8 cellular contexts compared by ENCODE assay signal in the genomic region with DNA sequence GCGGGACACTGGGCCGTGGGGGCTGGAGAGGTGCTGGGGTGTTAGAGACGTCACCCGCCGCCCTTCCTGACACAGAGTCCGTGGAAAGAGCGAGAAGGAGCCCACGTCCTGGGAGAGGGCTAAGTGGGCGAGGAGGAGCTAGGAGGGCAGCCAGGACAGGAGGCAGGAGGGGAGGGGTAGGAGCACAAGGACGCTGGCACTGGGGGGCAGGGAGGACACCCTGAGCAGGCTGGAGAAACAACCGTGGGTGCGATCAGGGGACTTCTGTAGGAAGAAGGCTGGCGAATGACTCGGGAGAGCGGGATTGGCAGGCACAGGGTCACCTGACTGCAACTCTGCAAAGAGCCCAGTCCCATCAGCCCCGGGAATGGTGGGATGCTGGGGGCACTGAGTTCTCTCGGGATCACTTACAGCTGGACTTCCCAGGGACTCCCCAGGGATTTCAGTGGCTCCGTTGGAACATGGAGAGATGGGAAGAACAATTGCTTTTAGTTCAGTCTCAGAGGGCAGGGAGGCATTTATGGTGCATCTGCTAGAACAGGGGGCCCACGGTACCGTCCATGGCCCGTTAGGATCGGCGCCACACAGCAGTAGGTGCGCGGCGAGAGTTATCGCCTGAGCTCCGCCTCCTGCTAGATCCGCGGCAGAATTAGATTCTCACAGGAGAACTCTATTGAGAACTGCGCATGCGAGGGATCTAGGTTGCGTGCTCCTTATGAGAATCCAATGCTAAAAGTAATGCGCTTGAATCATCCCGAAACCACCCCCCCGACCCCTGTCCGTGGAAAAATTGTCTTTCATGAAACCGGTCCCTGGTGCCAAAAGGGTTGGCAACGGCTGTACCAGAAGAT. TPM values are rescaled to one million over a fixed set of nuclear protein-coding genes. Genes with fewer than 3 reads are reported as not detected.
A peak's percentile ranks its signal among the peaks of the same experiment; 100 is the strongest.
DNase-seq lines count a peak whose midpoint lies in the region; ATAC-seq and TF ChIP-seq lines count a peak whose summit lies in the region.

No MANE protein-coding gene starts in this region.

- H3K27ac ChIP-seq in CD4-positive, alpha-beta T cell (ENCODE audit: low read depth, low read length): no peak overlapping the region
- H3K27ac ChIP-seq in liver (ENCODE audit: low read depth in 1 of 2, low read length in 2 of 2) (no peak overlapping the region), tibial nerve (no peak overlapping the region)

- no peak for ATAC-seq in CD4-positive, alpha-beta T cell (ENCODE audit: poor library complexity)
- no peak for ATAC-seq in HG03460 (IDR thresholded peaks at IDR 0.05; ENCODE audit: unreplicated experiment)

- H3K36me3 ChIP-seq in liver (ENCODE audit: control insufficient read depth in 4 of 4, insufficient read depth in 3 of 4, low read depth in 1 of 4, low read length in 3 of 4) (peaks cover 0 to 22% (median 19%) of the 10 kb centered on the region in 4 donors), tibial nerve (peaks cover 0 to 32% (median 3%) of the 10 kb centered on the region in 3 donors)

- WGBS in liver: 34% methylated on average over 39 of the region's 39 CpGs
- 30 to 41% methylated on average over 37 to 39 of the region's 39 CpGs for WGBS in tibial nerve, 2 donors

- H3K4me1 Mint-ChIP-seq in CD4-positive, alpha-beta T cell (ENCODE audit: low read depth): peaks cover 11% of the 10 kb centered on the region

- no peak for TF ChIP-seq CTCF in CD4-positive, alpha-beta T cell (IDR thresholded peaks at IDR 0.05)
- TF ChIP-seq CTCF in astrocyte of the cerebellum (IDR thresholded peaks at IDR 0.05; ENCODE audit: low read depth, low read length, missing control alignments) (no peak), liver (IDR thresholded peaks at IDR 0.05; ENCODE audit: low read depth, low read length, missing input control) (no peak), tibial nerve (IDR thresholded peaks at IDR 0.05) (no peak)

- H3K9ac ChIP-seq in liver (ENCODE audit: low read depth in 1 of 2, low read length in 2 of 2): no peak overlapping the region

- DNase-seq in CD4-positive, alpha-beta T cell: no peak
- peak; percentile 48 for DNase-seq in NCI-H128 (lab: John Stamatoyannopoulos, UW; ENCODE audit: unreplicated experiment)
- DNase-seq in astrocyte of the cerebellum (ENCODE audit: low read depth): no peak
- no peak for DNase-seq in tibial nerve (ENCODE audit: low spot score in 2 of 2)
- no peak for DNase-seq in dedifferentiated amniotic fluid mesenchymal stem cell (ENCODE audit: extremely low spot score)
- DNase-seq in NCI-H187 (lab: John Stamatoyannopoulos, UW): no peak

- in situ Hi-C loops in astrocyte of the cerebellum (cut with HindIII; ENCODE audit: low sequenced_read_pairs): no loop called here

- TF ChIP-seq POLR2A in tibial nerve (IDR thresholded peaks at IDR 0.05): no peak

- H3K9me3 Mint-ChIP-seq in CD4-positive, alpha-beta T cell: no peaks in the 10 kb centered on the region

- no peaks in the 10 kb centered on the region for H3K27me3 ChIP-seq in CD4-positive, alpha-beta T cell (ENCODE audit: control insufficient read depth, insufficient read depth, low read length)
- H3K27me3 ChIP-seq in liver (ENCODE audit: control insufficient read depth in 4 of 4, insufficient read depth in 4 of 4, low read length in 3 of 4): no peaks in the 10 kb centered on the region
- H3K27me3 ChIP-seq in tibial nerve: no peaks in the 10 kb centered on the region

- POLR2A ChIA-PET in CD4-positive, alpha-beta T cell (lab: Charles Lee): no interaction called here

- TF ChIP-seq RAD21 in liver (IDR thresholded peaks at IDR 0.05): no peak

- H3K4me3 ChIP-seq in astrocyte of the cerebellum (ENCODE audit: low read depth, low read length): peak overlapping the region; percentile 49
- H3K4me3 ChIP-seq in liver (ENCODE audit: low read depth in 1 of 3, low read length in 3 of 3): peak overlapping the region in 2 of 3 donors; percentile 1 to 24
- peak overlapping the region in 3 of 4 donors; percentile 31 to 48 (median 36) for H3K4me3 ChIP-seq in tibial nerve

- no peaks in the 10 kb centered on the region for H3K27me3 Mint-ChIP-seq in CD4-positive, alpha-beta T cell

- peak overlapping the region; percentile 39 for H3K4me3 Mint-ChIP-seq in CD4-positive, alpha-beta T cell

- intact Hi-C loops in CD4-positive, alpha-beta T cell (cut with DNase I, micrococcal nuclease): loop anchor here in 1 of 2 experiments (5.0 kb wide), 1 partner anchor 661 kb away; no protein-coding TSS in a partner anchor

- CTCF ChIA-PET in CD4-positive, alpha-beta T cell (lab: Charles Lee): no interaction called here

- peaks cover 0 to 9% (median 5%) of the 10 kb centered on the region in 4 donors for H3K4me1 ChIP-seq in liver (ENCODE audit: control insufficient read depth in 4 of 4, insufficient read depth in 4 of 4, low read length in 3 of 4)
- H3K4me1 ChIP-seq in tibial nerve: peaks cover 0 to 17% (median 0%) of the 10 kb centered on the region in 4 donors

- H3K36me3 Mint-ChIP-seq in CD4-positive, alpha-beta T cell (ENCODE audit: low read depth): peaks cover 31% of the 10 kb centered on the region

- H3K9me3 ChIP-seq in CD4-positive, alpha-beta T cell (ENCODE audit: control insufficient read depth, low read length): no peaks in the 10 kb centered on the region
- H3K9me3 ChIP-seq in liver (ENCODE audit: control insufficient read depth in 4 of 4, low read length in 3 of 4) (no peaks in the 10 kb centered on the region), tibial nerve (no peaks in the 10 kb centered on the region)

- no peak overlapping the region for H3K27ac Mint-ChIP-seq in CD4-positive, alpha-beta T cell

- TF ChIP-seq EP300 in tibial nerve (IDR thresholded peaks at IDR 0.05): no peak

TF ChIP-seq in liver, 16 proteins besides CTCF, POLR2A, EP300 and RAD21 (continues in another document):
- TF ChIP-seq RXRA (IDR thresholded peaks at IDR 0.05) (no peak), YY1 (IDR thresholded peaks at IDR 0.05) (no peak), GABPA (IDR thresholded peaks at IDR 0.05 in 1 of 2, conservative IDR thresholded peaks at IDR 0.05 in 1 of 2) (no peak), TAF1 (conservative IDR thresholded peaks at IDR 0.05) (no peak), JUND (IDR thresholded peaks at IDR 0.05) (no peak), NR2F2 (IDR thresholded peaks at IDR 0.05) (no peak), HNF4G (IDR thresholded peaks at IDR 0.05) (no peak), FOXA1 (IDR thresholded peaks at IDR 0.05) (no peak), HNF4A (conservative IDR thresholded peaks at IDR 0.05) (no peak), EGR1 (IDR thresholded peaks at IDR 0.05; ENCODE audit: low read depth in 2 of 2) (no peak), FOXA2 (IDR thresholded peaks at IDR 0.05) (no peak), SP1 (IDR thresholded peaks at IDR 0.05) (no peak)
- TF ChIP-seq, protein P1, sequence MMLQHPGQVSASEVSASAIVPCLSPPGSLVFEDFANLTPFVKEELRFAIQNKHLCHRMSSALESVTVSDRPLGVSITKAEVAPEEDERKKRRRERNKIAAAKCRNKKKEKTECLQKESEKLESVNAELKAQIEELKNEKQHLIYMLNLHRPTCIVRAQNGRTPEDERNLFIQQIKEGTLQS (IDR thresholded peaks at IDR 0.05): no peak
- TF ChIP-seq, protein P2, sequence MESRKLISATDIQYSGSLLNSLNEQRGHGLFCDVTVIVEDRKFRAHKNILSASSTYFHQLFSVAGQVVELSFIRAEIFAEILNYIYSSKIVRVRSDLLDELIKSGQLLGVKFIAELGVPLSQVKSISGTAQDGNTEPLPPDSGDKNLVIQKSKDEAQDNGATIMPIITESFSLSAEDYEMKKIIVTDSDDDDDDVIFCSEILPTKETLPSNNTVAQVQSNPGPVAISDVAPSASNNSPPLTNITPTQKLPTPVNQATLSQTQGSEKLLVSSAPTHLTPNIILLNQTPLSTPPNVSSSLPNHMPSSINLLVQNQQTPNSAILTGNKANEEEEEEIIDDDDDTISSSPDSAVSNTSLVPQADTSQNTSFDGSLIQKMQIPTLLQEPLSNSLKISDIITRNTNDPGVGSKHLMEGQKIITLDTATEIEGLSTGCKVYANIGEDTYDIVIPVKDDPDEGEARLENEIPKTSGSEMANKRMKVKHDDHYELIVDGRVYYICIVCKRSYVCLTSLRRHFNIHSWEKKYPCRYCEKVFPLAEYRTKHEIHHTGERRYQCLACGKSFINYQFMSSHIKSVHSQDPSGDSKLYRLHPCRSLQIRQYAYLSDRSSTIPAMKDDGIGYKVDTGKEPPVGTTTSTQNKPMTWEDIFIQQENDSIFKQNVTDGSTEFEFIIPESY (IDR thresholded peaks at IDR 0.05): no peak

RNA-seq across cellular contexts. Expression of gene UBR7, which starts 24.3 kb away (rescaled TPM):
- total RNA-seq in CD4-positive, alpha-beta T cell: 1 to 10 TPM; 6.8 to 7.4 TPM
- total RNA-seq in liver (10 to 100 TPM; 12.9 to 44.5 TPM), tibial nerve (10 to 100 TPM; 20.2 to 40.2 (median 24.5) TPM)
- polyA plus RNA-seq in liver: 1 to 10 TPM; 7.0 to 7.6 TPM

RNA-seq across cellular contexts. Expression of gene GON7, which starts 24.5 kb away (rescaled TPM):
- total RNA-seq in CD4-positive, alpha-beta T cell: 1 to 10 TPM; 2.3 to 2.4 TPM
- total RNA-seq in liver (10 to 100 TPM in 1 of 2 donors, 1 to 10 TPM in 1; 9.2 to 11.2 TPM), tibial nerve (10 to 100 TPM in 3 of 4 donors, 1 to 10 TPM in 1; 7.5 to 23.4 (median 13.2) TPM)
- 1 to 10 TPM; 9.0 to 9.8 TPM for polyA plus RNA-seq in liver

RNA-seq across cellular contexts. Expression of gene LYSET, which starts 46.2 kb away (rescaled TPM):
- total RNA-seq in CD4-positive, alpha-beta T cell: 1 to 10 TPM; 5.8 TPM
- total RNA-seq in liver (1 to 10 TPM; 5.6 to 5.9 TPM), tibial nerve (10 to 100 TPM in 2 of 4 donors, 1 to 10 TPM in 2; 6.5 to 11.7 (median 9.3) TPM)
- polyA plus RNA-seq in liver: 10 to 100 TPM in 1 of 2 donors, 1 to 10 TPM in 1; 7.2 to 13.4 TPM

RNA-seq across cellular contexts. Expression of gene MOAP1, which starts 46.7 kb away (rescaled TPM):
- total RNA-seq in CD4-positive, alpha-beta T cell: 100 to 1,000 TPM; 127 to 130 TPM
- total RNA-seq in liver: 10 to 100 TPM; 11.9 to 13.2 TPM
- 10 to 100 TPM in 1 of 2 donors, 1 to 10 TPM in 1; 7.8 to 11.5 TPM for polyA plus RNA-seq in liver
- total RNA-seq in tibial nerve: 10 to 100 TPM; 21.8 to 29.3 (median 23.4) TPM
